Comparison of ENCODE assay signal across 1 cellular context in the genomic region with DNA sequence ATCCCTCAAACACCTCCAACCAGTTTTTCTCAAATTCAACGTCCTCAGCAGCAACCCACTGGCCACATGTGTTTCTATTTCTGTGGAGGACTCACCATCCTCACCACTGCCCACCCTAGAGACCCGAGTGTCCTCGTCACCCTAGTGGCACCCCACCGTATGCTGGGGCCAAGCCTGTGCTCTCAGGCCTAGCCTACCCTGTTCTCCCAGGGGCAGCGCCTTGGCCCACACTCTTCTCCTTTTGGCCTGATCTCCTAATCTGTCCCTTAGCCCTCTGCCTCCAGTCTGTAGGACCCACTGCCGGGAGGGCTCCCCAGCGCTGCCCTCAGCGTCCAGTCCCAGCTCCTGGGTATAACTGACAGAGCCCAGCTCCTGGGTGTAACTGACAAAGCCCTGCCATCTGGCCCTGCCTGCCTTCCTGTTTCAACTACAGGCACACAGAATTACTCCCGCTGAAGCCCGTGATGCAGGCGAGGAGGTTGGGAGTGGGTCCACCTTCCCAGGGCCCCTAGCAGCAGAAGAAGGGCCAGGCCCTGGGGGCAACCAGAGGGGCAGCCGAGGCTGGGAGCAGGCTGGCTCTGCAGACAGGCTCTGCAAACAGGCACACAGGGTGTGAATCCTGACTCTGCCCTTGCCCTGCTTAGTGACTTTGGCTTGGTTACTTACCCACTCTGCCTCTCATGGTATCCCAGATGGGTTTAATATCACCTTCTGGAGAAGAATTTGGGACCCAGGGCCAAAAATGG.
TF ChIP-seq lines count a peak whose summit lies in the region.

No MANE protein-coding gene starts in this region.

TF ChIP-seq in H1, 55 proteins besides CTCF, POLR2A, EP300 and RAD21:
- TF ChIP-seq POLR2AphosphoS5 (IDR thresholded peaks at IDR 0.05; ENCODE audit: low read depth, low read length) (peak; percentile 22; the same call in 1 of the 2 replicates), TAF1 (IDR thresholded peaks at IDR 0.05; ENCODE audit: low read depth, low read length) (no peak)
